Comparison of ENCODE assay signal across 25 cellular contexts in the genomic region with DNA sequence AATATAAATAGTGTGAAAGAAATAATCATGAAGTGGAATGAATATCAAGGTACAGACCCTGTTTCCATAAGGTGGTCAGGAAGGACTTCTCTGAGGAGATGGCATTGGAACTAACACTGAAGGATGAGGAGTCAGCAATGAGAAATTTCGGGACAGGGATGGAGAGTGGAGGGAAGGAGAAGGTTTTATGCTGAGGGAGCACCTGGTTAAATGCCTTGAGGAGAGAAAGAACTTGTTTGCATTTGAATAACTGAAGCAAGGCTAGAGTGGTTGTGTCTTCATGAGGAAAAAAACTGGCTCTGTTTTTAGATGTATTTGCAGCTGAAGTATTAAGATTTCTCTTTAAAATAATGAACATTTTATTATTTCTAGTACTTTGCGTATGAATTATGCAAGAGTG.
DNase-seq lines count a peak whose midpoint lies in the region; ATAC-seq and TF ChIP-seq lines count a peak whose summit lies in the region.
"Had no signal": no experiment of that assay in that cellular context is flagged by ENCODE, and none has a peak within 500 bp of the region (broad histone marks: within the 10 kb centered on the region; RNA-seq: fewer than 3 reads in every experiment).

No MANE protein-coding gene starts in this region.

- no peak overlapping the region for H2BK5ac ChIP-seq in H9 (ENCODE audit: insufficient read length, low read length)

- no peak for TF ChIP-seq CTCF in H9 (conservative IDR thresholded peaks at IDR 0.05)
- TF ChIP-seq CTCF in WTC11 (IDR thresholded peaks at IDR 0.05) = no peak

- H3K4ac ChIP-seq in H9 (ENCODE audit: low read depth, low read length) = no peak overlapping the region

- H3K9ac ChIP-seq in H9 (ENCODE audit: extremely low read depth, insufficient read length, low read length) = no peak overlapping the region
- H3K9ac ChIP-seq in iPS-20b (ENCODE audit: low read depth, low read length) = no peak overlapping the region
- H3K9ac ChIP-seq: BLaER1 treated with 17β-estradiol and CSF1 and Interleukin-3, amounts not matched to agents 10 nM and 100 nM had no signal

- H3K9me3 ChIP-seq in H9 (ENCODE audit: control insufficient read depth, low read depth, low read length) (no peaks in the 10 kb centered on the region), iPS-20b (ENCODE audit: insufficient read depth, low read depth, low read length) (no peaks in the 10 kb centered on the region)
- H3K9me3 ChIP-seq: BLaER1 treated with 17β-estradiol and CSF1 and Interleukin-3, amounts not matched to agents 10 nM and 100 nM had no signal

- DNase-seq in H9 (no peak), WTC11 (ENCODE audit: low spot score) (no peak), left colon (no peak), HEK293T (ENCODE audit: extremely low spot score) (no peak), NCI-H82 treated with DMSO at 0.1 percent for 48 hours (lab: John Stamatoyannopoulos, UW; ENCODE audit: unreplicated experiment) (no peak), CD1c-positive myeloid dendritic cell (ENCODE audit: extremely low spot score) (no peak)
- DNase-seq: 8988T; ACHN; AML-193; CD4-positive, alpha-beta memory T cell; CD4-positive, CD25-positive, alpha-beta regulatory T cell; CD8-positive, alpha-beta memory T cell; COR-L47; DMS 273 treated with DMSO at 0.1 percent for 48 hours; DMS153; DMS53; DMS79; DND-41; EL; GDM1 had no signal

- no peak overlapping the region for H3K27ac ChIP-seq in H9 (ENCODE audit: insufficient read length, low read depth, low read length)
- H3K27ac ChIP-seq in iPS-20b (ENCODE audit: low read length) = no peak overlapping the region
- H3K27ac ChIP-seq: BLaER1 treated with 17β-estradiol and CSF1 and Interleukin-3, amounts not matched to agents 10 nM and 100 nM; C4-2B had no signal

- H2BK20ac ChIP-seq in H9 (ENCODE audit: low read depth, low read length, poor library complexity, severe bottlenecking) = no peak overlapping the region

- ATAC-seq in WTC11 (peak; percentile 86; the same call in 1 of the 2 replicates), left colon (no peak)
- ATAC-seq: GM12878 had no signal

- H3K9me3 Mint-ChIP-seq in H9 (no peaks in the 10 kb centered on the region), WTC11 (no peaks in the 10 kb centered on the region)

- CTCF ChIA-PET in WTC11 (lab: Charles Lee) = no interaction called here
- CTCF ChIA-PET in HEK293T (lab: Yijun Ruan, JAX) = no interaction called here

- no peak overlapping the region for H3K56ac ChIP-seq in H9 (ENCODE audit: insufficient read length, low read depth, low read length)

- no peaks in the 10 kb centered on the region for H3K36me3 Mint-ChIP-seq in H9 (ENCODE audit: insufficient read depth in 1 of 3, low read depth in 3 of 3)
- H3K36me3 Mint-ChIP-seq in WTC11 = no peaks in the 10 kb centered on the region
- H3K36me3 Mint-ChIP-seq: CD4-positive, alpha-beta memory T cell; CD4-positive, CD25-positive, alpha-beta regulatory T cell; CD8-positive, alpha-beta memory T cell had no signal

- H4K91ac ChIP-seq in H9 (ENCODE audit: insufficient read length, low read depth, low read length) = no peak overlapping the region

- no peak overlapping the region for H3K23ac ChIP-seq in H9 (ENCODE audit: insufficient read length, low read depth, low read length)

- no CpG with 5 or more reads among the region's 2 CpGs for WGBS in H9 (ENCODE audit: extremely low coverage, insufficient read length, low lambda C conversion rate)

- H3K36me3 ChIP-seq in iPS-20b (ENCODE audit: insufficient read depth, low read depth, low read length) = no peaks in the 10 kb centered on the region
- H3K36me3 ChIP-seq: BLaER1 treated with 17β-estradiol and CSF1 and Interleukin-3, amounts not matched to agents 10 nM and 100 nM had no signal

- no peak overlapping the region; a peak in 1 of 5 replicates for H3K4me3 Mint-ChIP-seq in H9
- H3K4me3 Mint-ChIP-seq in WTC11 = no peak overlapping the region
- H3K4me3 Mint-ChIP-seq: B cell; CD4-positive, alpha-beta memory T cell; CD4-positive, CD25-positive, alpha-beta regulatory T cell; CD8-positive, alpha-beta memory T cell had no signal

- H4K5ac ChIP-seq in H9 (ENCODE audit: insufficient read length, low read depth, low read length) = no peak overlapping the region

- intact Hi-C loops in left colon (cut with DNase I, micrococcal nuclease) = no loop called here

- no peak overlapping the region for H3K14ac ChIP-seq in H9 (ENCODE audit: insufficient read depth, low read length)

- H3K79me1 ChIP-seq in H9 (ENCODE audit: insufficient read depth, low read depth, low read length, poor library complexity, severe bottlenecking) = no peaks in the 10 kb centered on the region

- H3T11ph ChIP-seq in H9 (ENCODE audit: low read length) = no peak overlapping the region

- H2BK120ac ChIP-seq in H9 (ENCODE audit: low read depth, low read length, poor library complexity, severe bottlenecking) = no peak overlapping the region

- no peak overlapping the region for H3K18ac ChIP-seq in H9 (ENCODE audit: insufficient read length, low read depth, low read length)

- no peak overlapping the region for H3K4me2 ChIP-seq in H9 (ENCODE audit: insufficient read depth, insufficient read length, low read length)
- H3K4me2 ChIP-seq: BLaER1 treated with 17β-estradiol and CSF1 and Interleukin-3, amounts not matched to agents 10 nM and 100 nM had no signal

- H3K27ac Mint-ChIP-seq in H9 (peak overlapping the region in 2 of 3 experiments; percentile 34 to 71; a peak in 2 of 7 replicates), WTC11 (no peak overlapping the region; the same call in 1 of the 2 replicates)
- H3K27ac Mint-ChIP-seq: B cell; CD4-positive, alpha-beta memory T cell; CD4-positive, CD25-positive, alpha-beta regulatory T cell; CD8-positive, alpha-beta memory T cell had no signal

- no peak overlapping the region for H2AK5ac ChIP-seq in H9 (ENCODE audit: insufficient read length, low read length)

- POLR2A ChIA-PET in WTC11 (lab: Charles Lee) (no interaction called here), HEK293T (lab: Yijun Ruan, JAX) (no interaction called here)

- no peak overlapping the region for H2AFZ ChIP-seq in H9 (ENCODE audit: low read length)

- no peak overlapping the region for H4K8ac ChIP-seq in H9 (replicated peaks; ENCODE audit: insufficient read length, low read depth, low read length)

- no peaks in the 10 kb centered on the region; the same call in 1 of the 2 replicates for H3K27me3 Mint-ChIP-seq in H9 (ENCODE audit: low read depth)
- no peaks in the 10 kb centered on the region for H3K27me3 Mint-ChIP-seq in WTC11 (ENCODE audit: low read depth)
- H3K27me3 Mint-ChIP-seq: B cell had no signal

- H2BK12ac ChIP-seq in H9 (ENCODE audit: insufficient read length, low read depth, low read length) = no peak overlapping the region

- H3K23me2 ChIP-seq in H9 (ENCODE audit: insufficient read length, low read depth, low read length, poor library complexity, severe bottlenecking) = no peaks in the 10 kb centered on the region

- H3K27me3 ChIP-seq in H9 (ENCODE audit: insufficient read depth, low read length) (no peaks in the 10 kb centered on the region), iPS-20b (ENCODE audit: insufficient read depth, low read length) (no peaks in the 10 kb centered on the region)
- H3K27me3 ChIP-seq: BLaER1 treated with 17β-estradiol and CSF1 and Interleukin-3, amounts not matched to agents 10 nM and 100 nM had no signal

- peaks cover 37 to 38% of the 10 kb centered on the region in 2 experiments for H3K4me1 Mint-ChIP-seq in H9
- H3K4me1 Mint-ChIP-seq in WTC11 = peaks cover 37% of the 10 kb centered on the region
- H3K4me1 Mint-ChIP-seq: B cell; CD4-positive, alpha-beta memory T cell; CD4-positive, CD25-positive, alpha-beta regulatory T cell; CD8-positive, alpha-beta memory T cell had no signal

- H3K4me3 ChIP-seq in iPS-20b (ENCODE audit: low read length) = peak overlapping the region; percentile 4
- H3K4me3 ChIP-seq: BLaER1 treated with 17β-estradiol and CSF1 and Interleukin-3, amounts not matched to agents 10 nM and 100 nM; GM12878 had no signal

- no peaks in the 10 kb centered on the region for H4K20me1 ChIP-seq in H9 (ENCODE audit: control insufficient read depth, insufficient read depth, insufficient read length)
- H4K20me1 ChIP-seq: BLaER1 treated with 17β-estradiol and CSF1 and Interleukin-3, amounts not matched to agents 10 nM and 100 nM had no signal

- H3K4me1 ChIP-seq in H9 (ENCODE audit: insufficient read depth, low read length) (peaks cover 6% of the 10 kb centered on the region; the same call in 1 of the 2 replicates), iPS-20b (ENCODE audit: insufficient read depth, low read length) (peaks cover 16% of the 10 kb centered on the region)
- H3K4me1 ChIP-seq: BLaER1 treated with 17β-estradiol and CSF1 and Interleukin-3, amounts not matched to agents 10 nM and 100 nM had no signal

- no peaks in the 10 kb centered on the region for H3K79me2 ChIP-seq in H9 (ENCODE audit: insufficient read depth, low read length)

- no peak overlapping the region for H2BK15ac ChIP-seq in H9 (ENCODE audit: low read depth, low read length)

TF ChIP-seq in WTC11, 78 proteins besides CTCF, POLR2A, EP300 and RAD21 (continues in another document):
- TF ChIP-seq OVOL2 (CRISPR knock-in tag; IDR thresholded peaks at IDR 0.05; ENCODE audit: borderline replicate concordance) (no peak), MXD4 (CRISPR knock-in tag; IDR thresholded peaks at IDR 0.05; ENCODE audit: borderline replicate concordance) (no peak), CREM (CRISPR knock-in tag; IDR thresholded peaks at IDR 0.05) (no peak), RORB (CRISPR knock-in tag; IDR thresholded peaks at IDR 0.05) (no peak)

TF ChIP-seq in HEK293T, 16 proteins besides CTCF, POLR2A, EP300 and RAD21 (continues in another document):
- TF ChIP-seq, protein P1, sequence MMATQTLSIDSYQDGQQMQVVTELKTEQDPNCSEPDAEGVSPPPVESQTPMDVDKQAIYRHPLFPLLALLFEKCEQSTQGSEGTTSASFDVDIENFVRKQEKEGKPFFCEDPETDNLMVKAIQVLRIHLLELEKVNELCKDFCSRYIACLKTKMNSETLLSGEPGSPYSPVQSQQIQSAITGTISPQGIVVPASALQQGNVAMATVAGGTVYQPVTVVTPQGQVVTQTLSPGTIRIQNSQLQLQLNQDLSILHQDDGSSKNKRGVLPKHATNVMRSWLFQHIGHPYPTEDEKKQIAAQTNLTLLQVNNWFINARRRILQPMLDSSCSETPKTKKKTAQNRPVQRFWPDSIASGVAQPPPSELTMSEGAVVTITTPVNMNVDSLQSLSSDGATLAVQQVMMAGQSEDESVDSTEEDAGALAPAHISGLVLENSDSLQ (IDR thresholded peaks at IDR 0.05) = no peak
- TF ChIP-seq LEF1 (IDR thresholded peaks at IDR 0.05; ENCODE audit: borderline replicate concordance) (no peak), BHLHE40 (IDR thresholded peaks at IDR 0.05; ENCODE audit: borderline replicate concordance) (no peak), TARDBP (IDR thresholded peaks at IDR 0.05) (no peak), SUZ12 (IDR thresholded peaks at IDR 0.05) (no peak), ZNF384 (IDR thresholded peaks at IDR 0.05) (no peak), HDGF (IDR thresholded peaks at IDR 0.05; ENCODE audit: borderline replicate concordance) (no peak), FOXM1 (IDR thresholded peaks at IDR 0.05; ENCODE audit: borderline replicate concordance) (no peak), SP1 (IDR thresholded peaks at IDR 0.05) (no peak), NFRKB (IDR thresholded peaks at IDR 0.05) (no peak), FOXK2 (IDR thresholded peaks at IDR 0.05) (no peak), ELF4 (IDR thresholded peaks at IDR 0.05) (no peak)
